1 cellular context compared by ENCODE assay signal in genomic region chr22:29343313-29343805, GRCh38.
TF ChIP-seq lines count a peak whose summit lies in the region.

No MANE protein-coding gene starts in this region.

TF ChIP-seq in HepG2, 621 proteins besides CTCF, POLR2A, EP300 and RAD21:
- TF ChIP-seq SRSF1 (optimal IDR thresholded peaks at IDR 0.05; ENCODE audit: low read depth, low read length) (no peak), SP2 (CRISPR knock-in tag; IDR thresholded peaks at IDR 0.05) (no peak), KDM5A (IDR thresholded peaks at IDR 0.05; ENCODE audit: borderline replicate concordance, low read length) (no peak), ZNF235 (CRISPR knock-in tag; IDR thresholded peaks at IDR 0.05; ENCODE audit: borderline replicate concordance) (no peak), ZMAT3 (CRISPR knock-in tag; conservative IDR thresholded peaks at IDR 0.05) (no peak), FOXJ3 (CRISPR knock-in tag; IDR thresholded peaks at IDR 0.05; ENCODE audit: borderline replicate concordance) (no peak), LRRFIP1 (CRISPR knock-in tag; conservative IDR thresholded peaks at IDR 0.05) (no peak), NFAT5 (CRISPR knock-in tag; IDR thresholded peaks at IDR 0.05) (no peak), TEF (CRISPR knock-in tag; IDR thresholded peaks at IDR 0.05) (no peak), FOXA1 (IDR thresholded peaks at IDR 0.05) (no peak), FOXA1 (CRISPR knock-in tag; IDR thresholded peaks at IDR 0.05) (no peak), ZNF550 (CRISPR knock-in tag; IDR thresholded peaks at IDR 0.05; ENCODE audit: borderline replicate concordance) (no peak)
